ENCODE assay signal across 8 cellular contexts in genomic region chr5:16455670-16456069, GRCh38. TPM values are rescaled to one million over a fixed set of nuclear protein-coding genes. Genes with fewer than 3 reads are reported as not detected.
DNase-seq lines count a peak whose midpoint lies in the region; ATAC-seq, FAIRE-seq and TF ChIP-seq lines count a peak whose summit lies in the region.
"Had no signal": no experiment of that assay in that cellular context is flagged by ENCODE, and none has a peak within 500 bp of the region (broad histone marks: within the 10 kb centered on the region; RNA-seq: fewer than 3 reads in every experiment).

No MANE protein-coding gene starts in this region.

- no CpG with 5 or more reads among the region's 5 CpGs for WGBS in trophoblast cell (ENCODE audit: extremely low coverage, insufficient coverage, insufficient read length)
- 78 to 84% (median 81%) methylated on average over 5 of the region's 5 CpGs for WGBS in stomach, 5 donors

- peak; percentile 19 for ATAC-seq in GM19035 (IDR thresholded peaks at IDR 0.05; ENCODE audit: unreplicated experiment)
- ATAC-seq in HG03025 (IDR thresholded peaks at IDR 0.05; ENCODE audit: low FRiP score, unreplicated experiment): no peak

- H3K4me3 ChIP-seq in trophoblast cell (ENCODE audit: low read depth, low read length) (no peak overlapping the region), Karpas-422 (ENCODE audit: low read length) (no peak overlapping the region), stomach (no peak overlapping the region)

- no peak for DNase-seq in HTR-8/SVneo (ENCODE audit: insufficient read length, low spot score)
- peak in 1 of 2 donors; percentile 21 for DNase-seq in trophoblast cell
- DNase-seq in Karpas-422: no peak
- DNase-seq in stomach: no peak
- DNase-seq: activated CD4-positive, CD25-positive, alpha-beta regulatory T cell treated with anti-CD3 and anti-CD28 coated beads, Interleukin-2, amount 50 U/mL, for 72 hours had no signal

- H3K9me2 ChIP-seq in Karpas-422 (replicated peaks; ENCODE audit: insufficient read depth, low read length): no peaks in the 10 kb centered on the region

- H3K18ac ChIP-seq in trophoblast cell (ENCODE audit: low read length): no peak overlapping the region

- TF ChIP-seq POLR2A in stomach (IDR thresholded peaks at IDR 0.05): no peak

- TF ChIP-seq CTCF in brain (conservative IDR thresholded peaks at IDR 0.05) (no peak), stomach (IDR thresholded peaks at IDR 0.05) (no peak)

- H3K36me3 Mint-ChIP-seq in brain: peaks cover 54% of the 10 kb centered on the region

- no peak overlapping the region for H2BK5ac ChIP-seq in trophoblast cell (ENCODE audit: low read depth, low read length, poor library complexity)

- H2AK5ac ChIP-seq in trophoblast cell (ENCODE audit: low read length): no peak overlapping the region

- no peak overlapping the region for H2BK120ac ChIP-seq in trophoblast cell (ENCODE audit: insufficient read depth, low read length, poor library complexity)

- no peak overlapping the region for H4K8ac ChIP-seq in trophoblast cell (ENCODE audit: low read depth, low read length)

- H3K79me1 ChIP-seq in trophoblast cell (ENCODE audit: low read length): no peaks in the 10 kb centered on the region

- H3K4me2 ChIP-seq in trophoblast cell (ENCODE audit: low read length) (no peak overlapping the region), Karpas-422 (ENCODE audit: low read depth, low read length, poor library complexity, severe bottlenecking) (no peak overlapping the region)

- H3K14ac ChIP-seq in trophoblast cell (ENCODE audit: low read length): no peak overlapping the region

- H3K79me2 ChIP-seq in trophoblast cell (ENCODE audit: control insufficient read depth, insufficient read depth, low read length, poor library complexity) (no peaks in the 10 kb centered on the region), Karpas-422 (ENCODE audit: low read length) (peaks cover 62% of the 10 kb centered on the region)

- H3K9me3 ChIP-seq in trophoblast cell (ENCODE audit: insufficient read depth, low read depth, low read length) (no peaks in the 10 kb centered on the region), Karpas-422 (ENCODE audit: low read length) (no peaks in the 10 kb centered on the region), stomach (no peaks in the 10 kb centered on the region)

- H4K91ac ChIP-seq in trophoblast cell (ENCODE audit: low read depth, low read length): no peak overlapping the region

- H3K36me3 ChIP-seq in trophoblast cell (ENCODE audit: control insufficient read depth in 1 of 2, insufficient read depth in 2 of 2, low read length in 2 of 2) (peaks cover 2 to 27% of the 10 kb centered on the region in 2 experiments), Karpas-422 (ENCODE audit: insufficient read depth, low read length) (peaks cover 75% of the 10 kb centered on the region), stomach (peaks cover 34 to 95% (median 88%) of the 10 kb centered on the region in 4 donors)

- H3K27ac ChIP-seq in trophoblast cell (ENCODE audit: low read depth, low read length) (no peak overlapping the region), Karpas-422 (ENCODE audit: low read length) (no peak overlapping the region), stomach (peak overlapping the region in 2 of 5 donors; percentile 0 to 9)

- H3K27me3 ChIP-seq in trophoblast cell (ENCODE audit: insufficient read depth, low read length) (no peaks in the 10 kb centered on the region), Karpas-422 (ENCODE audit: low read length) (no peaks in the 10 kb centered on the region), stomach (no peaks in the 10 kb centered on the region)

- H3K27me3 Mint-ChIP-seq in brain: no peaks in the 10 kb centered on the region

- H3K4me3 Mint-ChIP-seq in brain: peak overlapping the region in 3 of 5 experiments; percentile 50 to 64 (median 52)

- no peak overlapping the region for H3K23ac ChIP-seq in trophoblast cell (ENCODE audit: low read length)

- peak; percentile 79 for FAIRE-seq in HTR-8/SVneo (lab: Jason Lieb, UNC)

- no peak overlapping the region for H2BK12ac ChIP-seq in trophoblast cell (ENCODE audit: low read length)

- H3K4me1 ChIP-seq in trophoblast cell (ENCODE audit: control insufficient read depth in 1 of 2, insufficient read depth in 2 of 2, low read length in 2 of 2) (peaks cover 0 to 2% of the 10 kb centered on the region in 2 experiments), Karpas-422 (ENCODE audit: low read length) (peaks cover 16% of the 10 kb centered on the region), stomach (peaks cover 0 to 62% (median 35%) of the 10 kb centered on the region in 4 donors)

- H3K4ac ChIP-seq in trophoblast cell (ENCODE audit: low read depth, low read length): peak overlapping the region; percentile 17

- TF ChIP-seq EP300 in stomach (IDR thresholded peaks at IDR 0.05): no peak

- no peak overlapping the region for H4K12ac ChIP-seq in trophoblast cell (ENCODE audit: low read depth, low read length)

- H3K9me3 Mint-ChIP-seq in brain: no peaks in the 10 kb centered on the region

- peaks cover 50% of the 10 kb centered on the region for H3K4me1 Mint-ChIP-seq in brain

- peak overlapping the region in 3 of 5 experiments; percentile 66 to 88 (median 83) for H3K27ac Mint-ChIP-seq in brain

- H2AFZ ChIP-seq in trophoblast cell (ENCODE audit: insufficient read depth, low read length, poor library complexity) (no peak overlapping the region), Karpas-422 (ENCODE audit: low read length) (no peak overlapping the region)

- no peak overlapping the region for H3K9ac ChIP-seq in trophoblast cell (ENCODE audit: low read length)
- no peak overlapping the region for H3K9ac ChIP-seq in Karpas-422 (ENCODE audit: low read length)

- H4K20me1 ChIP-seq in Karpas-422 (ENCODE audit: insufficient read depth, low read depth, low read length): peaks cover 33% of the 10 kb centered on the region

- intact Hi-C loops in stomach (cut with DNase I; ENCODE audit: low total_unique reads): no loop called here

RNA-seq across cellular contexts. Expression of gene ZNF622, which starts 9.9 kb away (rescaled TPM):
- polyA plus RNA-seq in brain (ENCODE audit: insufficient read depth, low read depth, low replicate concordance) (33.8 TPM), stomach (10 to 100 TPM; 19.0 to 31.8 (median 21.8) TPM)
- 28.4 and 28.5 TPM in 2 replicates for polyA plus RNA-seq in trophoblast cell (2013)
- total RNA-seq in Karpas-422 (2014; rRNA removed; shearing (Covaris generic); ENCODE audit: low replicate concordance): 23.1 and 30.2 TPM in 2 replicates
- 10 to 100 TPM; 17.5 to 30.8 (median 23.2) TPM for total RNA-seq in stomach
